In genomic region chr9:84261082-84261746, GRCh38 we compare ENCODE assay signal across 8 cellular contexts.
DNase-seq lines count a peak whose midpoint lies in the region; ATAC-seq and TF ChIP-seq lines count a peak whose summit lies in the region.

No MANE protein-coding gene starts in this region.

- H3K27me3 Mint-ChIP-seq in activated naive CD4-positive, alpha-beta T cell treated with anti-CD3 and anti-CD28 coated beads for 36 hours (ENCODE audit: low read depth), result no peaks in the 10 kb centered on the region
- peaks cover 25% of the 10 kb centered on the region for H3K27me3 Mint-ChIP-seq in osteocyte (ENCODE audit: unreplicated experiment)
- H3K27me3 Mint-ChIP-seq in type B pancreatic cell, result peaks cover 9% of the 10 kb centered on the region

- peak overlapping the region; percentile 7 for H3K4me3 Mint-ChIP-seq in activated naive CD4-positive, alpha-beta T cell treated with anti-CD3 and anti-CD28 coated beads for 36 hours
- H3K4me3 Mint-ChIP-seq in osteocyte (ENCODE audit: unreplicated experiment) (peak overlapping the region; percentile 39), type B pancreatic cell (peak overlapping the region; percentile 55)

- intact Hi-C loops in activated naive CD4-positive, alpha-beta T cell treated with anti-CD3 and anti-CD28 coated beads for 36 hours (cut with micrococcal nuclease), result loop anchor here (1.0 to 2.0 kb wide), 5 partner anchors 54 to 641 kb away; partner anchors contain the start of genes HNRNPK, KIF27 and RMI1

- H3K4me1 Mint-ChIP-seq in activated naive CD4-positive, alpha-beta T cell treated with anti-CD3 and anti-CD28 coated beads for 36 hours (ENCODE audit: low read depth), result peaks cover 7% of the 10 kb centered on the region
- H3K4me1 Mint-ChIP-seq in osteocyte (ENCODE audit: unreplicated experiment), result peaks cover 2% of the 10 kb centered on the region
- peaks cover 16% of the 10 kb centered on the region for H3K4me1 Mint-ChIP-seq in type B pancreatic cell (ENCODE audit: unreplicated experiment)

- H3K9me3 Mint-ChIP-seq in activated naive CD4-positive, alpha-beta T cell treated with anti-CD3 and anti-CD28 coated beads for 36 hours, result no peaks in the 10 kb centered on the region
- H3K9me3 Mint-ChIP-seq in osteocyte (ENCODE audit: unreplicated experiment) (no peaks in the 10 kb centered on the region), type B pancreatic cell (no peaks in the 10 kb centered on the region)

- no peak overlapping the region for H3K27ac Mint-ChIP-seq in activated naive CD4-positive, alpha-beta T cell treated with anti-CD3 and anti-CD28 coated beads for 36 hours
- H3K27ac Mint-ChIP-seq in osteocyte (ENCODE audit: unreplicated experiment) (no peak overlapping the region), type B pancreatic cell (peak overlapping the region; percentile 29)

- peak; percentile 80 for DNase-seq in COR-L47 (lab: John Stamatoyannopoulos, UW)
- DNase-seq in LoVo (ENCODE audit: low spot score), result peak; percentile 74
- peak; percentile 69 for DNase-seq in RPMI7951 (ENCODE audit: low read depth)
- peak; percentile 76 for DNase-seq in activated naive CD4-positive, alpha-beta T cell treated with anti-CD3 and anti-CD28 coated beads for 36 hours
- DNase-seq in glomerular endothelial cell (ENCODE audit: extremely low read depth, low read depth, low spot score), result peak; percentile 51
- peak; percentile 90 for DNase-seq in osteocyte (ENCODE audit: extremely low spot score, unreplicated experiment)
- DNase-seq in type B pancreatic cell (ENCODE audit: extremely low spot score, unreplicated experiment), result peak; percentile 80

- peak; percentile 98 for TF ChIP-seq CTCF in osteocyte (IDR thresholded peaks at IDR 0.05)
- peak; percentile 97 for TF ChIP-seq CTCF in type B pancreatic cell (conservative IDR thresholded peaks at IDR 0.05)

- CTCF ChIA-PET in activated naive CD4-positive, alpha-beta T cell treated with anti-CD3 and anti-CD28 coated beads for 36 hours (lab: Charles Lee), result interaction anchor here (0.7 to 3.3 kb wide), 31 partner anchors 9 to 1016 kb away, joined by 3 to 27 read pairs (median 6); partner anchors contain the start of gene KIF27

- no peaks in the 10 kb centered on the region for H3K36me3 Mint-ChIP-seq in activated naive CD4-positive, alpha-beta T cell treated with anti-CD3 and anti-CD28 coated beads for 36 hours (ENCODE audit: low read depth)
- no peaks in the 10 kb centered on the region for H3K36me3 Mint-ChIP-seq in osteocyte (ENCODE audit: unreplicated experiment)
- H3K36me3 Mint-ChIP-seq in type B pancreatic cell, result no peaks in the 10 kb centered on the region

- ATAC-seq in GM21515 (IDR thresholded peaks at IDR 0.05; ENCODE audit: unreplicated experiment), result peak; percentile 68

Comparison
In these comparisons a context has a peak if more than half of its experiments do, and no peak if none do; other contexts are left out.
1. Peak in every context shown above with its lines: DNase-seq and ATAC-seq.